In the genomic region with DNA sequence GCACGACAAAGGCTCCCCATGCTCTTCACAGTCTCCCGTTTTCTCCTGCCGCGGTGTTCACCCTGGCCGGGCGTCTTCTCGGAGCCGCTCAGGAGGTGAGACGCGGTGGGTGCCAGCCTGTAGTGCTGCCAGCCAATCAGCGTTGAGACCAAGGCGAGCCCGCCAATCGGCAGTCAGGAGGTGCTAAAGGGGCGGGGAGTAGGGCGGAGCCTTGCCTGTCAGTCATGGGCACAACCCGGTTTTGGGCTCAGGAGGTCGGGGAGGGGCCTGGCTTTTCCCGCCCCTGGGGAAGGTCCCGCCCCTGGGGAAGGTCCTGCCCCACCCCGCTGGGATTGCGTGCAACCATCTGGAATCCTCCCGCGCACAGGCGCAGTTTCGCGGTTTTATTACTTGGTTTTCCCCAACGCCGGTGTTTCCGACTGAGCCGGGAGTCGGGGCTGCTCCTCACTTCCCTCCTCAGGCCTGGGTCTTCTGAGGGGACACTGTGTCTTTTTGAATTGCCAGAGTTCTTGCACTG, we compare ENCODE assay signal across 9 cellular contexts. TPM values are rescaled to one million over a fixed set of nuclear protein-coding genes. Genes with fewer than 3 reads are reported as not detected.
DNase-seq lines count a peak whose midpoint lies in the region; ATAC-seq and TF ChIP-seq lines count a peak whose summit lies in the region.
"Had no signal": no experiment of that assay in that cellular context is flagged by ENCODE, and none has a peak within 500 bp of the region (broad histone marks: within the 10 kb centered on the region; RNA-seq: fewer than 3 reads in every experiment).

A gene (minus strand): TSS at position 92 of the 517 bp plus-strand sequence. CDS start 1,421 bp downstream, outside the sequence.

- no peaks in the 10 kb centered on the region for H3K4me1 ChIP-seq in endodermal cell (ENCODE audit: control insufficient read depth, insufficient read depth, low read length)

- H3K36me3 ChIP-seq in endodermal cell (ENCODE audit: control insufficient read depth, insufficient read depth, low read length) = no peaks in the 10 kb centered on the region

- H3K27ac ChIP-seq in endodermal cell (ENCODE audit: low read depth, low read length) = no peak within 1 kb of the TSS

- peaks cover 11% of the 10 kb centered on the region for H3K4me1 Mint-ChIP-seq in endodermal cell

- no peaks in the 10 kb centered on the region for H3K9me3 ChIP-seq in endodermal cell (ENCODE audit: control insufficient read depth, low read length)

- TF ChIP-seq CTCF in endodermal cell (conservative IDR thresholded peaks at IDR 0.05) = no peak

- WGBS in endodermal cell (ENCODE audit: insufficient coverage in 1 of 2, insufficient read length in 1 of 2), 2 experiments = 0 to 8% methylated on average over 7 to 32 of the region's 32 CpGs

- H3K27me3 Mint-ChIP-seq in endodermal cell (ENCODE audit: insufficient read depth) = peaks cover 90% of the 10 kb centered on the region

- H3K9me3 Mint-ChIP-seq in endodermal cell = no peaks in the 10 kb centered on the region

- H3K36me3 Mint-ChIP-seq in endodermal cell (ENCODE audit: low read depth) = no peaks in the 10 kb centered on the region

- H3K27me3 ChIP-seq in endodermal cell (ENCODE audit: control insufficient read depth, insufficient read depth, low read length, poor library complexity, severe bottlenecking) = peaks cover 20% of the 10 kb centered on the region

- peak; percentile 32 to 98 (median 80) for DNase-seq in C1 segment of cervical spinal cord (lab: John Stamatoyannopoulos, UW)
- peak; percentile 99 for DNase-seq in HK-2 (ENCODE audit: unreplicated experiment)
- peak; percentile 96 to 98 for DNase-seq in NOMO-1 (lab: John Stamatoyannopoulos, UW; ENCODE audit: unreplicated experiment in 2 of 2)
- DNase-seq in activated CD8-positive, alpha-beta memory T cell treated with anti-CD3 and anti-CD28 coated beads, Interleukin-2, amount 50 U/mL, for 1 hour (ENCODE audit: extremely low read depth) = peak; percentile 91
- DNase-seq in endodermal cell = peak; percentile 99
- peak; percentile 96 for DNase-seq in mesenteric fat pad (ENCODE audit: low spot score)
- peak; percentile 90 for DNase-seq in stimulated activated CD8-positive, alpha-beta memory T cell treated with anti-CD3 and anti-CD28 coated beads, Interleukin-12 subunit alpha, Interleukin-12 subunit beta, amount 100 ng/mL, for 24 hours (ENCODE audit: extremely low read depth)

- H3K4me3 ChIP-seq in endodermal cell (ENCODE audit: low read length) = peak within 1 kb of the TSS; percentile 82

- peak; percentile 86 for ATAC-seq in GM19452 (IDR thresholded peaks at IDR 0.05; ENCODE audit: unreplicated experiment)

- H3K4me3 Mint-ChIP-seq in endodermal cell = peak within 1 kb of the TSS; percentile 59

- no peak within 1 kb of the TSS for H3K9ac ChIP-seq in endodermal cell (ENCODE audit: extremely low read depth, low read length, poor library complexity, severe bottlenecking)

- peak within 1 kb of the TSS; percentile 86 for H3K27ac Mint-ChIP-seq in endodermal cell

RNA-seq across cellular contexts. Expression of the gene that starts here (rescaled TPM):
- total RNA-seq in endodermal cell = not detected
- polyA plus RNA-seq in endodermal cell (2013, experiment 1 of 2) = not detected
- not detected for polyA plus RNA-seq in endodermal cell (2013, experiment 2 of 2)
- total RNA-seq in mesenteric fat pad = not detected
- total RNA-seq: T-helper 2 cell treated with Interferon-gamma antibody and Interleukin-4, amounts not matched to agents 100 ng/mL and 5 ng/mL, for 36 hours had no signal

Comparison
In these comparisons a context has a peak if more than half of its experiments do, and no peak if none do; other contexts are left out.
1. Peak in DNase-seq and H3K4me3 ChIP-seq in endodermal cell; RNA of the gene not detected or under 1 TPM.
2. Peak in DNase-seq in mesenteric fat pad; RNA of the gene not detected or under 1 TPM.